Comparison of ENCODE assay signal across 1 cellular context in the genomic region with DNA sequence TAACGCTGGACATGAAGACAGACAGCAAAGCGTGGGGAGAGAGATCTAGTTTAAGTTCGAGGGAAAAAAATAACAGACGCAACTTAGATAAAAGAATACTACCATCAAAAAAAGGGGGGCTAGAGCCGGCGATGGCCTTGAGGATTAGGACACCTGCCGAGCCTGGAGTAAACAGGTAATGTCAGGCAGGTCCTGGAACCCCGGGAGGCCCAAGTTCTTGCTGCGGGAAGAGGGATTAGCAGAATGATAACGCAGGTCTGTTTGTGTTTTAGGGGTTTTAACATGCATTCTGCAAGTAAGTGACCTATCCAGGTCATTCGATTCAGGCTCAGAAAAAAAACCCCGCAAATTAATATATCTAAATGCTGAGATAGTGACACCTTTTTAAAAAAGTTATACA.
TF ChIP-seq lines count a peak whose summit lies in the region.

No MANE protein-coding gene starts in this region.

TF ChIP-seq in HCT116, 20 proteins besides CTCF, POLR2A, EP300 and RAD21 (continued from another document):
- TF ChIP-seq, protein P1, sequence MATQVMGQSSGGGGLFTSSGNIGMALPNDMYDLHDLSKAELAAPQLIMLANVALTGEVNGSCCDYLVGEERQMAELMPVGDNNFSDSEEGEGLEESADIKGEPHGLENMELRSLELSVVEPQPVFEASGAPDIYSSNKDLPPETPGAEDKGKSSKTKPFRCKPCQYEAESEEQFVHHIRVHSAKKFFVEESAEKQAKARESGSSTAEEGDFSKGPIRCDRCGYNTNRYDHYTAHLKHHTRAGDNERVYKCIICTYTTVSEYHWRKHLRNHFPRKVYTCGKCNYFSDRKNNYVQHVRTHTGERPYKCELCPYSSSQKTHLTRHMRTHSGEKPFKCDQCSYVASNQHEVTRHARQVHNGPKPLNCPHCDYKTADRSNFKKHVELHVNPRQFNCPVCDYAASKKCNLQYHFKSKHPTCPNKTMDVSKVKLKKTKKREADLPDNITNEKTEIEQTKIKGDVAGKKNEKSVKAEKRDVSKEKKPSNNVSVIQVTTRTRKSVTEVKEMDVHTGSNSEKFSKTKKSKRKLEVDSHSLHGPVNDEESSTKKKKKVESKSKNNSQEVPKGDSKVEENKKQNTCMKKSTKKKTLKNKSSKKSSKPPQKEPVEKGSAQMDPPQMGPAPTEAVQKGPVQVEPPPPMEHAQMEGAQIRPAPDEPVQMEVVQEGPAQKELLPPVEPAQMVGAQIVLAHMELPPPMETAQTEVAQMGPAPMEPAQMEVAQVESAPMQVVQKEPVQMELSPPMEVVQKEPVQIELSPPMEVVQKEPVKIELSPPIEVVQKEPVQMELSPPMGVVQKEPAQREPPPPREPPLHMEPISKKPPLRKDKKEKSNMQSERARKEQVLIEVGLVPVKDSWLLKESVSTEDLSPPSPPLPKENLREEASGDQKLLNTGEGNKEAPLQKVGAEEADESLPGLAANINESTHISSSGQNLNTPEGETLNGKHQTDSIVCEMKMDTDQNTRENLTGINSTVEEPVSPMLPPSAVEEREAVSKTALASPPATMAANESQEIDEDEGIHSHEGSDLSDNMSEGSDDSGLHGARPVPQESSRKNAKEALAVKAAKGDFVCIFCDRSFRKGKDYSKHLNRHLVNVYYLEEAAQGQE (IDR thresholded peaks at IDR 0.05; ENCODE audit: low read depth) = no peak
- TF ChIP-seq SIN3A (IDR thresholded peaks at IDR 0.05; ENCODE audit: low read depth) = no peak
TF ChIP-seq in HCT116: peak in this region for 0.
